ENCODE assay signal across 2 cellular contexts in the genomic region with DNA sequence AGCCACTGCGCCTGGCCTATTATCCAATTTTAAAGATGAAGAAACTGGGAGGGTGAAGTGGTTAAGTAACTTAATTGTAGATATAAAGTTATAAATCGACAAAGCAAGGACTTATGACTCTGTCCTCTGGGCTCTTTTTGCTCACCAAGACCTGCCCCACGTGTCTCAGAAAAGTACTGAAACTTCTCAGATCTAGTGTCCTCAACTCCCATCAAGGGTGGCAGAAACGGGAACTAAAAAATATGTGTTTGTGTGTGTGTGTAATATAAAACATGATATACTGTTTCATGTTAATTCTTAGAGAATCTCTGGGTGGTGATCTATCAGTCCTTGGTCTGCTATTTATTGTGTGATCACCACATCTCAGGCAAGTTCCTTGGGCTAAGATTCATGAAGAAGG.
A peak's percentile ranks its signal among the peaks of the same experiment; 100 is the strongest.
TF ChIP-seq lines count a peak whose summit lies in the region.

No MANE protein-coding gene starts in this region.

TF ChIP-seq in GM12878, 131 proteins besides CTCF, POLR2A, EP300 and RAD21:
- TF ChIP-seq RAD51 (IDR thresholded peaks at IDR 0.05) (0 out of 2 replicates have a peak, but pooled peaks have one; percentile 15), CREM (IDR thresholded peaks at IDR 0.05; ENCODE audit: low read depth) (0 out of 2 replicates have a peak, but pooled peaks have one; percentile 4), JUNB (IDR thresholded peaks at IDR 0.05) (peak; percentile 63), SMC3 (IDR thresholded peaks at IDR 0.05; ENCODE audit: borderline replicate concordance, low read length) (no peak), HDGF (IDR thresholded peaks at IDR 0.05) (no peak)

TF ChIP-seq in SK-N-SH treated with all-trans-retinoic acid at 6 μM for 48 hours, 23 proteins besides CTCF, POLR2A, EP300 and RAD21:
- TF ChIP-seq, protein P1, sequence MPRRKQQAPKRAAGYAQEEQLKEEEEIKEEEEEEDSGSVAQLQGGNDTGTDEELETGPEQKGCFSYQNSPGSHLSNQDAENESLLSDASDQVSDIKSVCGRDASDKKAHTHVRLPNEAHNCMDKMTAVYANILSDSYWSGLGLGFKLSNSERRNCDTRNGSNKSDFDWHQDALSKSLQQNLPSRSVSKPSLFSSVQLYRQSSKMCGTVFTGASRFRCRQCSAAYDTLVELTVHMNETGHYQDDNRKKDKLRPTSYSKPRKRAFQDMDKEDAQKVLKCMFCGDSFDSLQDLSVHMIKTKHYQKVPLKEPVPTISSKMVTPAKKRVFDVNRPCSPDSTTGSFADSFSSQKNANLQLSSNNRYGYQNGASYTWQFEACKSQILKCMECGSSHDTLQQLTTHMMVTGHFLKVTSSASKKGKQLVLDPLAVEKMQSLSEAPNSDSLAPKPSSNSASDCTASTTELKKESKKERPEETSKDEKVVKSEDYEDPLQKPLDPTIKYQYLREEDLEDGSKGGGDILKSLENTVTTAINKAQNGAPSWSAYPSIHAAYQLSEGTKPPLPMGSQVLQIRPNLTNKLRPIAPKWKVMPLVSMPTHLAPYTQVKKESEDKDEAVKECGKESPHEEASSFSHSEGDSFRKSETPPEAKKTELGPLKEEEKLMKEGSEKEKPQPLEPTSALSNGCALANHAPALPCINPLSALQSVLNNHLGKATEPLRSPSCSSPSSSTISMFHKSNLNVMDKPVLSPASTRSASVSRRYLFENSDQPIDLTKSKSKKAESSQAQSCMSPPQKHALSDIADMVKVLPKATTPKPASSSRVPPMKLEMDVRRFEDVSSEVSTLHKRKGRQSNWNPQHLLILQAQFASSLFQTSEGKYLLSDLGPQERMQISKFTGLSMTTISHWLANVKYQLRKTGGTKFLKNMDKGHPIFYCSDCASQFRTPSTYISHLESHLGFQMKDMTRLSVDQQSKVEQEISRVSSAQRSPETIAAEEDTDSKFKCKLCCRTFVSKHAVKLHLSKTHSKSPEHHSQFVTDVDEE (CRISPR knock-in tag; IDR thresholded peaks at IDR 0.05), result no peak
- no peak for TF ChIP-seq RARB (CRISPR knock-in tag; IDR thresholded peaks at IDR 0.05)
TF ChIP-seq in SK-N-SH treated with all-trans-retinoic acid at 6 μM for 48 hours: peak in this region for 0.
